In genomic region chr4:16583764-16584163, GRCh38 we compare ENCODE assay signal across 14 cellular contexts.
"Had no signal": no experiment of that assay in that cellular context is flagged by ENCODE, and none has a peak within 500 bp of the region (broad histone marks: within the 10 kb centered on the region; RNA-seq: fewer than 3 reads in every experiment).

No MANE protein-coding gene starts in this region.

- FAIRE-seq: colon had no signal

- H3K36me3 Mint-ChIP-seq: activated naive CD8-positive, alpha-beta T cell treated with anti-CD3 and anti-CD28 coated beads, Interleukin-2, amount 10 ng/mL, durations not matched to agents 7 days and 5 days; natural killer cell treated with Interleukin-12 subunit alpha and Interleukin-12 subunit beta and Interleukin-15 and Interleukin-18, amount 100 ng/mL, for 72 hours had no signal

- DNase-seq: activated CD4-positive, alpha-beta T cell treated with anti-CD3 and anti-CD28 coated beads, Interleukin-2, amount 50 U/mL, for 1 hour; activated naive CD4-positive, alpha-beta T cell; activated naive CD8-positive, alpha-beta T cell treated with anti-CD3 and anti-CD28 coated beads, Interleukin-2, amount 10 ng/mL, durations not matched to agents 7 days and 5 days; anterior cingulate cortex; mesendoderm; psoas muscle; right lobe of liver; stimulated activated naive CD8-positive, alpha-beta T cell treated with anti-CD3 and anti-CD28 coated beads, Interleukin-15, Interleukin-2, amounts not matched to agents 100 U/mL and 50 U/mL, for 24 hours; SW 1271; transverse colon had no signal

- H3K79me2 ChIP-seq: hepatocyte had no signal

- H3K4me3 Mint-ChIP-seq: activated naive CD8-positive, alpha-beta T cell treated with anti-CD3 and anti-CD28 coated beads, Interleukin-2, amount 10 ng/mL, durations not matched to agents 7 days and 5 days; activated T-helper 1 cell treated with anti-CD3 and anti-CD28 coated beads, Interleukin-12 subunit alpha, Interleukin-12 subunit beta, Interleukin-2, Interleukin-4 antibody, amounts not matched to agents 30 ng/mL and 10 ng/mL and 1 ng/mL, durations not matched to agents 14 hours and 24 hours and 36 hours; natural killer cell treated with Interleukin-12 subunit alpha and Interleukin-12 subunit beta and Interleukin-15 and Interleukin-18, amount 100 ng/mL, for 72 hours had no signal

- H3K27ac ChIP-seq: hepatocyte, psoas muscle, right lobe of liver, transverse colon had no signal

- H3K4me2 ChIP-seq: hepatocyte had no signal

- H3K27me3 Mint-ChIP-seq: activated naive CD8-positive, alpha-beta T cell treated with anti-CD3 and anti-CD28 coated beads, Interleukin-2, amount 10 ng/mL, durations not matched to agents 7 days and 5 days; natural killer cell treated with Interleukin-12 subunit alpha and Interleukin-12 subunit beta and Interleukin-15 and Interleukin-18, amount 100 ng/mL, for 72 hours had no signal

- H3K9me3 Mint-ChIP-seq: activated naive CD8-positive, alpha-beta T cell treated with anti-CD3 and anti-CD28 coated beads, Interleukin-2, amount 10 ng/mL, durations not matched to agents 7 days and 5 days; activated T-helper 1 cell treated with anti-CD3 and anti-CD28 coated beads, Interleukin-12 subunit alpha, Interleukin-12 subunit beta, Interleukin-2, Interleukin-4 antibody, amounts not matched to agents 30 ng/mL and 10 ng/mL and 1 ng/mL, durations not matched to agents 14 hours and 24 hours and 36 hours; natural killer cell treated with Interleukin-12 subunit alpha and Interleukin-12 subunit beta and Interleukin-15 and Interleukin-18, amount 100 ng/mL, for 72 hours had no signal

- H3K4me1 ChIP-seq: psoas muscle, right lobe of liver, transverse colon had no signal

- H3K27me3 ChIP-seq: hepatocyte, right lobe of liver, transverse colon had no signal

- H2AFZ ChIP-seq: hepatocyte had no signal

- H3K4me3 ChIP-seq: hepatocyte, psoas muscle, right lobe of liver, transverse colon had no signal

- H3K27ac Mint-ChIP-seq: activated naive CD8-positive, alpha-beta T cell treated with anti-CD3 and anti-CD28 coated beads, Interleukin-2, amount 10 ng/mL, durations not matched to agents 7 days and 5 days; activated T-helper 1 cell treated with anti-CD3 and anti-CD28 coated beads, Interleukin-12 subunit alpha, Interleukin-12 subunit beta, Interleukin-2, Interleukin-4 antibody, amounts not matched to agents 30 ng/mL and 10 ng/mL and 1 ng/mL, durations not matched to agents 14 hours and 24 hours and 36 hours; natural killer cell treated with Interleukin-12 subunit alpha and Interleukin-12 subunit beta and Interleukin-15 and Interleukin-18, amount 100 ng/mL, for 72 hours had no signal

- H3K36me3 ChIP-seq: right lobe of liver, transverse colon had no signal

- ATAC-seq: natural killer cell treated with Interleukin-12 subunit alpha and Interleukin-12 subunit beta and Interleukin-15 and Interleukin-18, amount 100 ng/mL, for 72 hours; psoas muscle; right lobe of liver; stimulated activated naive CD8-positive, alpha-beta T cell treated with anti-CD3 and anti-CD28 coated beads, Interleukin-15, Interleukin-2, amounts not matched to agents 100 U/mL and 50 U/mL, for 24 hours had no signal

- H3K9me3 ChIP-seq: psoas muscle, right lobe of liver, transverse colon had no signal
